In the genomic region with DNA sequence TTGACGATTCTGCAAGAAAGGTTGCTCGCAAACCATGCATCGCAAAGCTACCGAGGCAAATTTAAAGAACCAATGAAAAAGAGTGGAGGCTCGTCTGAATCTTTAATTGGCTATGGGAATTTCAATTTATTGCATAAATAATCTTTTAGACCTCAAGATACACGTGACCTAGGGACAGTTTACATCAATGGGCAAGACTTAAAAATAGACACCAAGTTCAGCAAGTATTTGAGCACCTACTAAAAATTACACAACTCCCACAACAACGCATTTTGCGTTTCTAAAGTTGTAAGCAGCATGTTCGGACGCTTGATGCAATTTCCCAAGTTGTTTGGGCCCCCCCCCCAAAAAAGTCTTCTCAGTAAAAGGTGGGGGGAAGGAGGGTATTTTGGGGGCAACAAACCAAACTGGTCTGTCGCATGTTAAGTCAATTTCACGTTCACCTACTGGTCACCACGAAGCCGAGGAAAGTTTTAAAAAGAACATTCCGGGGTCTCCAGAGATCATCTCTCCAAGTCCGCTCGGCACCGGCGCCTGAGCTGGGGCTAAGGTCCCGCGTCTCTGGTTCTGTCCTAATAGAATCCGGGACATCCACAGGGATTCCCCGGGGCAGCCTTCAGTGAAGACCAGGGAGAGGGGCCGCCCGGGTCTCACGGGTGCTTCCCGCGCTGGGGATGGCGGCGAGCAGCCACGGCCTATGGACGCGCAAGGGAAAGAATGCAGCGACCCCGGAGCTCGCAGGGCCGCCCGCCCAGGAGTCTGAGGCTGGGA, we compare ENCODE assay signal across 8 cellular contexts. TPM values are rescaled to one million over a fixed set of nuclear protein-coding genes. Genes with fewer than 3 reads are reported as not detected.
A peak's percentile ranks its signal among the peaks of the same experiment; 100 is the strongest.
DNase-seq lines count a peak whose midpoint lies in the region; ATAC-seq and TF ChIP-seq lines count a peak whose summit lies in the region.

No MANE protein-coding gene starts in this region.

- TF ChIP-seq CTCF in choroid plexus epithelial cell (conservative IDR thresholded peaks at IDR 0.05; ENCODE audit: low read depth, low read length) (no peak), lung (IDR thresholded peaks at IDR 0.05; ENCODE audit: control extremely low read depth, extremely low read depth) (no peak), tibial nerve (IDR thresholded peaks at IDR 0.05) (no peak)

- H3K27me3 ChIP-seq in lung (ENCODE audit: control insufficient read depth, insufficient read depth) (no peaks in the 10 kb centered on the region), tibial nerve (no peaks in the 10 kb centered on the region)

- peak overlapping the region; percentile 94 to 99 for H3K27ac ChIP-seq in lung (ENCODE audit: low read depth in 1 of 2, low read length in 1 of 2)
- peak overlapping the region; percentile 95 to 97 (median 96) for H3K27ac ChIP-seq in tibial nerve

- DNase-seq in RKO (ENCODE audit: low spot score) = peak; percentile 72
- peak; percentile 77 for DNase-seq in choroid plexus epithelial cell (ENCODE audit: low read depth)
- no peak for DNase-seq in lung (ENCODE audit: low spot score)
- DNase-seq in tibial nerve (ENCODE audit: low spot score in 2 of 2) = no peak
- DNase-seq in NCI-H345 treated with DMSO at 0.1 percent for 48 hours (lab: John Stamatoyannopoulos, UW; ENCODE audit: unreplicated experiment) = no peak
- DNase-seq in middle frontal gyrus (ENCODE audit: extremely low spot score, low spot score) = no peak

- H3K4me3 ChIP-seq in choroid plexus epithelial cell (ENCODE audit: low read depth, low read length) = peak overlapping the region; percentile 90
- peak overlapping the region; percentile 94 for H3K4me3 ChIP-seq in lung
- peak overlapping the region; percentile 66 to 94 (median 79) for H3K4me3 ChIP-seq in tibial nerve

- peaks cover 4 to 5% of the 10 kb centered on the region in 2 donors for H3K36me3 ChIP-seq in lung (ENCODE audit: control insufficient read depth in 2 of 2, insufficient read depth in 2 of 2, low read length in 2 of 2)
- no peaks in the 10 kb centered on the region for H3K36me3 ChIP-seq in tibial nerve

- H3K9me3 ChIP-seq in lung (ENCODE audit: control insufficient read depth in 2 of 2, insufficient read depth in 1 of 2, low read length in 1 of 2) = no peaks in the 10 kb centered on the region
- H3K9me3 ChIP-seq in tibial nerve = no peaks in the 10 kb centered on the region

- H3K4me1 ChIP-seq in lung (ENCODE audit: control insufficient read depth in 2 of 2, insufficient read depth in 2 of 2, low read length in 2 of 2) = peaks cover 8 to 39% of the 10 kb centered on the region in 2 donors
- H3K4me1 ChIP-seq in tibial nerve = peaks cover 0 to 78% (median 53%) of the 10 kb centered on the region in 4 donors

- no peak for TF ChIP-seq POLR2A in tibial nerve (IDR thresholded peaks at IDR 0.05)

- WGBS in lung, 2 donors = 0 to 1% methylated on average over 36 to 38 of the region's 38 CpGs
- WGBS in tibial nerve, 2 donors = 0 to 1% methylated on average over 21 to 35 of the region's 38 CpGs

- no peak for TF ChIP-seq EP300 in tibial nerve (IDR thresholded peaks at IDR 0.05)

- ATAC-seq in GM18498 (IDR thresholded peaks at IDR 0.05; ENCODE audit: unreplicated experiment) = peak; percentile 1
- ATAC-seq in HG02798 (IDR thresholded peaks at IDR 0.05; ENCODE audit: poor library complexity, unreplicated experiment) = peak; percentile 6
- ATAC-seq in lung (ENCODE audit: insufficient read depth, low FRiP score) = peak; percentile 2

RNA-seq across cellular contexts. Expression of a gene that starts 0.8 kb away (rescaled TPM):
- total RNA-seq in lung (100 to 1,000 TPM in 1 of 2 donors, 10 to 100 TPM in 1; 66.8 to 194 TPM), tibial nerve (100 to 1,000 TPM in 2 of 4 donors, 10 to 100 TPM in 2; 79.8 to 128 (median 100) TPM)
- polyA plus RNA-seq in lung = 100 to 1,000 TPM in 1 of 2 donors, 10 to 100 TPM in 1; 66.6 to 107 TPM

RNA-seq across cellular contexts. Expression of a gene that starts 1.0 kb away (rescaled TPM):
- 10 to 100 TPM; 10.1 to 19.1 TPM for total RNA-seq in lung
- 10 to 100 TPM; 11.0 to 11.9 TPM for polyA plus RNA-seq in lung
- 10 to 100 TPM in 1 of 4 donors, 1 to 10 TPM in 3; 4.6 to 14.7 (median 8.7) TPM for total RNA-seq in tibial nerve

Comparison
In these comparisons a context has a peak if more than half of its experiments do, and no peak if none do; other contexts are left out.
1. DNase-seq: peak in RKO (single experiment) and choroid plexus epithelial cell (single experiment); none in lung (single experiment), tibial nerve (0 of 2), NCI-H345 treated with DMSO at 0.1 percent for 48 hours (single experiment) and middle frontal gyrus (single experiment).
2. Peak in every context shown above with its lines, with median percentiles within 50 percentile points of each other: ATAC-seq and H3K4me3 ChIP-seq.